9 cellular contexts compared by ENCODE assay signal in genomic region chr2:219247678-219248642, GRCh38. TPM values are rescaled to one million over a fixed set of nuclear protein-coding genes. Genes with fewer than 3 reads are reported as not detected.
DNase-seq lines count a peak whose midpoint lies in the region; ATAC-seq and TF ChIP-seq lines count a peak whose summit lies in the region.
"Had no signal": no experiment of that assay in that cellular context is flagged by ENCODE, and none has a peak within 500 bp of the region (broad histone marks: within the 10 kb centered on the region; RNA-seq: fewer than 3 reads in every experiment).

No MANE protein-coding gene starts in this region.

- H3K27ac ChIP-seq in CD8-positive, alpha-beta T cell (ENCODE audit: low read depth, low read length), result peak overlapping the region; percentile 52
- peak overlapping the region; percentile 34 for H3K27ac ChIP-seq in skeletal muscle tissue (ENCODE audit: low read depth, low read length)

- CTCF ChIA-PET in CD8-positive, alpha-beta T cell (lab: Charles Lee), result interaction anchor here (0.6 to 10.2 kb wide), 10 partner anchors 9 to 105 kb away, joined by 3 to 138 read pairs (median 4); partner anchors contain the start of genes ANKZF1, ATG9A, DNAJB2 and ZFAND2B

- ATAC-seq in CD8-positive, alpha-beta T cell, result peak; percentile 66
- peak; percentile 77 for ATAC-seq in central memory CD8-positive, alpha-beta T cell (replicated peaks; ENCODE audit: extremely low read depth, poor library complexity, severe bottlenecking)
- ATAC-seq: Panc1 had no signal

- peak overlapping the region; percentile 99 for H3K27ac Mint-ChIP-seq in CD8-positive, alpha-beta T cell
- H3K27ac Mint-ChIP-seq in T-helper 2 cell treated with Interferon-gamma antibody and Interleukin-4, amounts not matched to agents 5 μg/mL and 100 μg/mL, for 36 hours, result peak overlapping the region; percentile 91
- peak overlapping the region; percentile 83 for H3K27ac Mint-ChIP-seq in central memory CD8-positive, alpha-beta T cell (ENCODE audit: low read depth)

- peaks cover 84% of the 10 kb centered on the region for H3K4me1 Mint-ChIP-seq in CD8-positive, alpha-beta T cell (ENCODE audit: low read depth)
- peaks cover 77% of the 10 kb centered on the region for H3K4me1 Mint-ChIP-seq in T-helper 2 cell treated with Interferon-gamma antibody and Interleukin-4, amounts not matched to agents 5 μg/mL and 100 μg/mL, for 36 hours (ENCODE audit: low read depth)
- H3K4me1 Mint-ChIP-seq in central memory CD8-positive, alpha-beta T cell, result peaks cover 83% of the 10 kb centered on the region

- H3K9ac ChIP-seq in skeletal muscle tissue (ENCODE audit: low read depth in 1 of 3, low read length in 3 of 3), result peak overlapping the region in 1 of 3 donors; percentile 51

- no peak for TF ChIP-seq CTCF in CD8-positive, alpha-beta T cell (IDR thresholded peaks at IDR 0.05)
- no peak for TF ChIP-seq CTCF in foreskin fibroblast (IDR thresholded peaks at IDR 0.05; ENCODE audit: low read depth, low read length)

- H3K4me3 ChIP-seq in CD8-positive, alpha-beta T cell (ENCODE audit: low read depth, low read length), result peak overlapping the region; percentile 45
- H3K4me3 ChIP-seq in skeletal muscle tissue (ENCODE audit: low read length in 3 of 3) (peak overlapping the region in 1 of 3 donors; percentile 2), foreskin fibroblast (ENCODE audit: low read depth in 1 of 2, low read length in 2 of 2) (no peak overlapping the region)

- no peaks in the 10 kb centered on the region for H3K27me3 Mint-ChIP-seq in CD8-positive, alpha-beta T cell (ENCODE audit: low read depth)
- H3K27me3 Mint-ChIP-seq in T-helper 2 cell treated with Interferon-gamma antibody and Interleukin-4, amounts not matched to agents 5 μg/mL and 100 μg/mL, for 36 hours (ENCODE audit: low read depth), result no peaks in the 10 kb centered on the region
- no peaks in the 10 kb centered on the region for H3K27me3 Mint-ChIP-seq in central memory CD8-positive, alpha-beta T cell

- H3K4me1 ChIP-seq in CD8-positive, alpha-beta T cell (ENCODE audit: insufficient read depth, low read length), result peaks cover 78% of the 10 kb centered on the region
- H3K4me1 ChIP-seq in skeletal muscle tissue (ENCODE audit: control insufficient read depth in 3 of 3, insufficient read depth in 3 of 3, low read length in 3 of 3), result peaks cover 72 to 86% (median 75%) of the 10 kb centered on the region in 3 donors

- peaks cover 25% of the 10 kb centered on the region for H3K36me3 ChIP-seq in CD8-positive, alpha-beta T cell (ENCODE audit: insufficient read depth, low read length)
- peaks cover 40 to 48% (median 46%) of the 10 kb centered on the region in 3 donors for H3K36me3 ChIP-seq in skeletal muscle tissue (ENCODE audit: control insufficient read depth in 3 of 3, insufficient read depth in 3 of 3, low read length in 3 of 3)

- POLR2A ChIA-PET in CD8-positive, alpha-beta T cell (lab: Charles Lee), result interaction anchor here (1.0 to 9.6 kb wide), 9 partner anchors 9 to 140 kb away, joined by 3 to 184 read pairs (median 7); partner anchors contain the start of genes ANKZF1, ATG9A, CNPPD1 and DNAJB2

- peaks cover 48% of the 10 kb centered on the region for H3K36me3 Mint-ChIP-seq in CD8-positive, alpha-beta T cell
- H3K36me3 Mint-ChIP-seq in T-helper 2 cell treated with Interferon-gamma antibody and Interleukin-4, amounts not matched to agents 5 μg/mL and 100 μg/mL, for 36 hours (ENCODE audit: low read depth), result peaks cover 66% of the 10 kb centered on the region
- peaks cover 67% of the 10 kb centered on the region for H3K36me3 Mint-ChIP-seq in central memory CD8-positive, alpha-beta T cell (ENCODE audit: insufficient read depth)

- no peaks in the 10 kb centered on the region for H3K9me3 ChIP-seq in CD8-positive, alpha-beta T cell (ENCODE audit: low read length)
- no peaks in the 10 kb centered on the region for H3K9me3 ChIP-seq in skeletal muscle tissue (ENCODE audit: control insufficient read depth in 3 of 3, low read length in 3 of 3)

- H3K4me3 Mint-ChIP-seq in CD8-positive, alpha-beta T cell, result peak overlapping the region; percentile 87
- H3K4me3 Mint-ChIP-seq in T-helper 2 cell treated with Interferon-gamma antibody and Interleukin-4, amounts not matched to agents 5 μg/mL and 100 μg/mL, for 36 hours, result peak overlapping the region; percentile 98
- peak overlapping the region; percentile 78 for H3K4me3 Mint-ChIP-seq in central memory CD8-positive, alpha-beta T cell

- intact Hi-C loops in CD8-positive, alpha-beta T cell (cut with DNase I, micrococcal nuclease), result loop anchor here (2.0 to 10.0 kb wide), 3 partner anchors 47 to 851 kb away; partner anchors contain the start of gene CTDSP1 (in 1 of the 2)

- no peaks in the 10 kb centered on the region for H3K27me3 ChIP-seq in CD8-positive, alpha-beta T cell (ENCODE audit: insufficient read depth, low read length)
- H3K27me3 ChIP-seq in skeletal muscle tissue (ENCODE audit: control insufficient read depth in 3 of 3, insufficient read depth in 3 of 3, low read length in 3 of 3), result no peaks in the 10 kb centered on the region

- DNase-seq in CD8-positive, alpha-beta T cell, result peak in 6 of 7 experiments; percentile 28 to 83 (median 70)
- peak; percentile 79 for DNase-seq in T-helper 2 cell treated with Interferon-gamma antibody and Interleukin-4, amounts not matched to agents 5 μg/mL and 100 μg/mL, for 36 hours (ENCODE audit: low spot score)
- DNase-seq in central memory CD8-positive, alpha-beta T cell (ENCODE audit: low spot score in 2 of 2), result peak; percentile 34 to 65
- DNase-seq in NCI-H1694 (lab: John Stamatoyannopoulos, UW) (no peak), NCI-H2029 (lab: John Stamatoyannopoulos, UW) (no peak), COLO668 (lab: John Stamatoyannopoulos, UW; ENCODE audit: unreplicated experiment) (no peak), foreskin fibroblast (no peak)

- no peaks in the 10 kb centered on the region for H3K9me3 Mint-ChIP-seq in CD8-positive, alpha-beta T cell
- H3K9me3 Mint-ChIP-seq in T-helper 2 cell treated with Interferon-gamma antibody and Interleukin-4, amounts not matched to agents 5 μg/mL and 100 μg/mL, for 36 hours, result no peaks in the 10 kb centered on the region
- H3K9me3 Mint-ChIP-seq in central memory CD8-positive, alpha-beta T cell, result no peaks in the 10 kb centered on the region

RNA-seq across cellular contexts. Expression of gene STK16, which starts 2.7 kb away (rescaled TPM):
- total RNA-seq in CD8-positive, alpha-beta T cell, result 10 to 100 TPM; 12.9 to 13.2 TPM
- 6.3 TPM for total RNA-seq in skeletal muscle tissue

RNA-seq across cellular contexts. Expression of gene GLB1L, which starts 2.7 kb away (rescaled TPM):
- total RNA-seq in CD8-positive, alpha-beta T cell, result 1 to 10 TPM; 1.7 to 2.8 TPM
- 13.0 TPM for total RNA-seq in skeletal muscle tissue

RNA-seq across cellular contexts. Expression of gene TUBA4B, which starts 5.1 kb away (rescaled TPM):
- not detected for total RNA-seq in CD8-positive, alpha-beta T cell
- not detected for total RNA-seq in skeletal muscle tissue

RNA-seq across cellular contexts. Expression of gene TUBA4A, which starts 5.8 kb away (rescaled TPM):
- total RNA-seq in CD8-positive, alpha-beta T cell, result 100 to 1,000 TPM; 322 TPM
- 30.8 TPM for total RNA-seq in skeletal muscle tissue

RNA-seq across cellular contexts. Expression of gene ANKZF1, which starts 18.4 kb away (rescaled TPM):
- total RNA-seq in CD8-positive, alpha-beta T cell, result 10 to 100 TPM; 97.4 to 99.5 TPM
- total RNA-seq in skeletal muscle tissue, result 27.7 TPM

Comparison
In these comparisons a context has a peak if more than half of its experiments do, and no peak if none do; other contexts are left out.
1. DNase-seq: peak in CD8-positive, alpha-beta T cell (6 of 7), T-helper 2 cell treated with Interferon-gamma antibody and Interleukin-4, amounts not matched to agents 5 μg/mL and 100 μg/mL, for 36 hours (single experiment) and central memory CD8-positive, alpha-beta T cell (2 of 2); none in NCI-H1694 (single experiment), NCI-H2029 (single experiment), COLO668 (single experiment) and foreskin fibroblast (0 of 2).
2. Peak in every context shown above with its lines, with median percentiles within 50 percentile points of each other: H3K27ac Mint-ChIP-seq and H3K4me3 Mint-ChIP-seq.